In the genomic region with DNA sequence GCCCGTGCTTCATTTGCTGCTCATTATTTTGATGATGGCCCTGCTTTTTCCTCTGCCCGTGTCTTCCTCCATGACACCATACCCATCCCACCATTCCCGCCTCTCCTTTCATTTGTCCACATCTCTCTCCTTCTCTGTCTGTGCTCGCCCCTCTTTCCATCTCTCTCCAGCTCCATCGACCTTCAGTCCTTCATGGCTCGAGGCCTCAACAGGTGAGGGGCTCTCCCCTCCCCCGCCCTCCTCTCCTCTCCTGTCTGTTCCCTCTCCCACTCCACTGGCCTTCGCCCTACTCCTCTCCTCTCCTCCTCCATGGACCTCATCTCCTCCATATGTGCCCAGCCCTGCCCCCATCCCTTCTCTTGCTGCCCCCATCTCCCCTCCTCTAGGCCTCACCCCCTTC, we compare ENCODE assay signal across 26 cellular contexts.
"Had no signal": no experiment of that assay in that cellular context is flagged by ENCODE, and none has a peak within 500 bp of the region (broad histone marks: within the 10 kb centered on the region; RNA-seq: fewer than 3 reads in every experiment).

No MANE protein-coding gene starts in this region.

- DNase-seq: activated CD4-positive, alpha-beta T cell treated with anti-CD3 and anti-CD28 coated beads for 48 hours; activated CD4-positive, CD25-positive, alpha-beta regulatory T cell; activated CD8-positive, alpha-beta memory T cell treated with anti-CD3 and anti-CD28 coated beads for 24 hours; activated CD8-positive, alpha-beta memory T cell treated with anti-CD3 and anti-CD28 coated beads, Interleukin-2, amount 50 U/mL, for 4 hours; activated effector memory CD4-positive, alpha-beta T cell treated with Interleukin-2 at 50 U/mL for 16 hours; activated naive CD4-positive, alpha-beta T cell treated with anti-CD3 and anti-CD28 coated beads, Interleukin-2, amount 10 ng/mL, durations not matched to agents 7 days and 5 days; activated T-cell treated with anti-CD3 and anti-CD28 coated beads, Interleukin-2, amount 50 U/mL, for 4 hours; aorta; brain microvascular endothelial cell; caudate nucleus; dermis blood vessel endothelial cell; effector CD8-positive, alpha-beta T cell; foreskin keratinocyte; left colon; mesendoderm; stimulated activated CD4-positive, alpha-beta T cell treated with anti-CD3 and anti-CD28 coated beads, Interleukin-15, amount 100 ng/mL, for 24 hours; stimulated activated CD4-positive, alpha-beta T cell treated with anti-CD3 and anti-CD28 coated beads, Interleukin-2, amount 100 ng/mL, for 48 hours; stimulated activated CD8-positive, alpha-beta memory T cell treated with anti-CD3 and anti-CD28 coated beads, Interleukin-4, amount 100 ng/mL, for 48 hours; stimulated activated naive CD4-positive, alpha-beta T cell had no signal

- H3K9me3 Mint-ChIP-seq: activated naive CD4-positive, alpha-beta T cell treated with anti-CD3 and anti-CD28 coated beads, Interleukin-2, amount 10 ng/mL, durations not matched to agents 7 days and 5 days; activated T-cell treated with anti-CD3 and anti-CD28 coated beads, Interleukin-2, amount 50 U/mL, for 4 hours; neural crest cell; T-helper 1 cell treated with Interleukin-12 subunit alpha and Interleukin-12 subunit beta and Interleukin-4 antibody, amounts not matched to agents 30 μg/mL and 1 μg/mL, for 36 hours; type B pancreatic cell had no signal

- H3K4me1 Mint-ChIP-seq: activated naive CD4-positive, alpha-beta T cell treated with anti-CD3 and anti-CD28 coated beads, Interleukin-2, amount 10 ng/mL, durations not matched to agents 7 days and 5 days; neural crest cell had no signal

- H3K27ac Mint-ChIP-seq: type B pancreatic cell had no signal

- H3K9me3 ChIP-seq: mucosa of descending colon, sigmoid colon, thoracic aorta had no signal

- ATAC-seq: activated T-cell treated with anti-CD3 and anti-CD28 coated beads, Interleukin-2, amount 50 U/mL, for 4 hours; foreskin keratinocyte; left colon; mucosa of descending colon had no signal

- H3K4me2 ChIP-seq: smooth muscle cell had no signal

- H3K27me3 Mint-ChIP-seq: activated naive CD4-positive, alpha-beta T cell treated with anti-CD3 and anti-CD28 coated beads, Interleukin-2, amount 10 ng/mL, durations not matched to agents 7 days and 5 days; type B pancreatic cell had no signal

- H3K27me3 ChIP-seq: brain microvascular endothelial cell, foreskin keratinocyte, sigmoid colon had no signal

- H3K4me1 ChIP-seq: foreskin keratinocyte, sigmoid colon had no signal

- H3K27ac ChIP-seq: brain microvascular endothelial cell, foreskin keratinocyte, sigmoid colon, thoracic aorta had no signal

- H3K4me3 Mint-ChIP-seq: activated naive CD4-positive, alpha-beta T cell treated with anti-CD3 and anti-CD28 coated beads, Interleukin-2, amount 10 ng/mL, durations not matched to agents 7 days and 5 days; activated T-cell treated with anti-CD3 and anti-CD28 coated beads, Interleukin-2, amount 50 U/mL, for 4 hours; neural crest cell; T-helper 1 cell treated with Interleukin-12 subunit alpha and Interleukin-12 subunit beta and Interleukin-4 antibody, amounts not matched to agents 30 μg/mL and 1 μg/mL, for 36 hours; type B pancreatic cell had no signal

- H3K4me3 ChIP-seq: mucosa of descending colon, sigmoid colon, smooth muscle cell, thoracic aorta had no signal
